8 cellular contexts compared by ENCODE assay signal in the genomic region with DNA sequence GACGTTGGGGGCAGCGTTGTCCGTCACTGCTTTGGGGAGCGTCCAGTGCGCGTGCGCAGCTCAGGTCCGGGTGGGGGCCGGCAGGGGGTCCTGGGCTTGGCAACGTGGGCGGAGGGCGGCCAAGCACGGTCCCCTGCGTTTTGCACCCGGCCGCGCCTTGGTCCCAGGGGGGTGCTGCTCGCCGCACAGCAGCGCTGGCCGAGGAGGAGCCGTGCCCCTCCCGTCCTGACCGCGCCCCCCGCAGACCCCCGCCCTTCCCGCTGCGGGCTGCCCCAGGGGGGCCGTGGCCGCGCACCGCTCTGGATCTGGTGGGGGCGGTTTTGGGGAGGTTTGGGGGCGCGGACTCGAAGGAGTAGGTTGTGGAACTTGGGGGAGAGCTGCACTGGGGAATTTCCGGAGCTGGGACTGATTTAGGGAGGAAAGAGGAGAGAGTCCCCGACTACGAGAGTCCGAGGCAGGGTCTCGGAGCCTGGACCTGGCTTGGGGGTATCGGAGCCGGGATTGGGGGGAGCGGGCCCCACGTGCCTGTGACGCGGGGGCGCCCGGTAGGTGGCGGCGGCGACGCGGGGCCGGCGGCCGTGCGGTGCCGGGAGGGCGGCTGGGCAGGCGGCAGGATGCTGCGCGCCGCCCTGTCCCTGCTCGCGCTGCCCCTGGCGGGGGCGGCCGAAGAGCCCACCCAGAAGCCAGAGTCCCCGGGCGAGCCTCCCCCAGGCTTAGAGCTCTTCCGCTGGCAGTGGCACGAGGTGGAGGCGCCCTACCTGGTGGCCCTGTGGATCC. TPM values are rescaled to one million over a fixed set of nuclear protein-coding genes. Genes with fewer than 3 reads are reported as not detected.
A peak's percentile ranks its signal among the peaks of the same experiment; 100 is the strongest.
DNase-seq lines count a peak whose midpoint lies in the region; ATAC-seq, FAIRE-seq and TF ChIP-seq lines count a peak whose summit lies in the region.

SLC9A5 (plus strand) TSS at position 579 of the 777 bp plus-strand sequence; CDS start at position 615, 36 bp downstream.

- H3K27ac Mint-ChIP-seq in activated naive CD4-positive, alpha-beta T cell treated with anti-CD3 and anti-CD28 coated beads, Interleukin-2, amount 50 U/mL, for 72 hours: peak within 1 kb of the TSS; percentile 79 to 91

- H3K9me3 Mint-ChIP-seq in activated naive CD4-positive, alpha-beta T cell treated with anti-CD3 and anti-CD28 coated beads, Interleukin-2, amount 50 U/mL, for 72 hours: no peaks in the 10 kb centered on the region

- H3K9ac ChIP-seq in DND-41 (ENCODE audit: low read depth, low read length) (peak within 1 kb of the TSS; percentile 71), HUES48 (ENCODE audit: low read depth, low read length) (peak within 1 kb of the TSS; percentile 7; the same call in 1 of the 2 replicates), smooth muscle cell (ENCODE audit: low read depth) (peak within 1 kb of the TSS; percentile 69)

- H3K36me3 ChIP-seq in DND-41 (ENCODE audit: insufficient read depth, low read length) (no peaks in the 10 kb centered on the region), HUES48 (ENCODE audit: control insufficient read depth, insufficient read depth, low read length) (0 out of 2 replicates have a peak, but pooled peaks cover 4% of the 10 kb centered on the region), hepatocyte (replicated peaks; ENCODE audit: insufficient read depth, low read depth) (no peaks in the 10 kb centered on the region), smooth muscle cell (ENCODE audit: low read depth) (no peaks in the 10 kb centered on the region)

- H3K4me3 ChIP-seq in DND-41 (ENCODE audit: low read depth in 1 of 2, low read length in 2 of 2): peak within 1 kb of the TSS; percentile 19 to 79; a peak in 3 of 4 replicates
- H3K4me3 ChIP-seq in HUES48 (ENCODE audit: low read depth, low read length): peak within 1 kb of the TSS; percentile 73
- peak within 1 kb of the TSS; percentile 70 for H3K4me3 ChIP-seq in hepatocyte
- H3K4me3 ChIP-seq in smooth muscle cell: peak within 1 kb of the TSS; percentile 71

- no peak for FAIRE-seq in D721Med (lab: Jason Lieb, UNC)

- peaks cover 55% of the 10 kb centered on the region for H3K4me1 ChIP-seq in DND-41 (ENCODE audit: insufficient read depth, low read length)
- H3K4me1 ChIP-seq in HUES48 (ENCODE audit: control insufficient read depth, insufficient read depth, low read length): peaks cover 25% of the 10 kb centered on the region
- H3K4me1 ChIP-seq in hepatocyte (ENCODE audit: insufficient read depth): peaks cover 26% of the 10 kb centered on the region
- peaks cover 30% of the 10 kb centered on the region for H3K4me1 ChIP-seq in smooth muscle cell (ENCODE audit: low read depth)

- H4K20me1 ChIP-seq in DND-41 (ENCODE audit: insufficient read depth, low read length) (peaks cover 14% of the 10 kb centered on the region), hepatocyte (ENCODE audit: insufficient read depth, poor library complexity, severe bottlenecking) (no peaks in the 10 kb centered on the region), smooth muscle cell (ENCODE audit: low read depth) (no peaks in the 10 kb centered on the region)

- H3K36me3 Mint-ChIP-seq in activated naive CD4-positive, alpha-beta T cell treated with anti-CD3 and anti-CD28 coated beads, Interleukin-2, amount 50 U/mL, for 72 hours: peaks cover 5 to 11% of the 10 kb centered on the region in 2 donors

- 0 out of 2 replicates have a peak, but pooled peaks cover 3% of the 10 kb centered on the region for H3K79me2 ChIP-seq in DND-41 (ENCODE audit: insufficient read depth, low read length)
- H3K79me2 ChIP-seq in hepatocyte: peaks cover 7% of the 10 kb centered on the region
- peaks cover 5% of the 10 kb centered on the region for H3K79me2 ChIP-seq in smooth muscle cell (ENCODE audit: low read depth)

- no peaks in the 10 kb centered on the region for H3K9me2 ChIP-seq in hepatocyte (replicated peaks; ENCODE audit: insufficient read depth)

- H3K27me3 ChIP-seq in DND-41 (ENCODE audit: insufficient read depth, low read length, poor library complexity) (peaks cover 26% of the 10 kb centered on the region), HUES48 (ENCODE audit: control insufficient read depth, insufficient read depth, low read length) (peaks cover 26% of the 10 kb centered on the region), hepatocyte (peaks cover 28% of the 10 kb centered on the region), smooth muscle cell (ENCODE audit: low read depth) (no peaks in the 10 kb centered on the region)

- TF ChIP-seq CTCF in DND-41 (IDR thresholded peaks at IDR 0.05; ENCODE audit: borderline replicate concordance, extremely low read depth, low read length, poor library complexity, severe bottlenecking) (peak; percentile 21), hepatocyte (IDR thresholded peaks at IDR 0.05; ENCODE audit: poor library complexity) (peak; percentile 11), smooth muscle cell (IDR thresholded peaks at IDR 0.05; ENCODE audit: borderline replicate concordance, insufficient read depth, poor library complexity, severe bottlenecking) (no peak), D721Med (IDR thresholded peaks at IDR 0.05; ENCODE audit: insufficient read depth, missing control alignments) (no peak)

- H3K4me2 ChIP-seq in DND-41 (ENCODE audit: insufficient read depth, low read length) (peak within 1 kb of the TSS; percentile 69), hepatocyte (peak within 1 kb of the TSS; percentile 99), smooth muscle cell (peak within 1 kb of the TSS; percentile 99)

- H2AFZ ChIP-seq in DND-41 (ENCODE audit: low read depth, low read length): peak within 1 kb of the TSS; percentile 76
- H2AFZ ChIP-seq in hepatocyte: peak within 1 kb of the TSS; percentile 56
- H2AFZ ChIP-seq in smooth muscle cell (ENCODE audit: low read depth): no peak within 1 kb of the TSS

- H3K9me3 ChIP-seq in DND-41 (ENCODE audit: insufficient read depth, low read length, severe bottlenecking): no peaks in the 10 kb centered on the region
- no peaks in the 10 kb centered on the region for H3K9me3 ChIP-seq in HUES48 (ENCODE audit: control insufficient read depth, insufficient read depth, low read length)
- no peaks in the 10 kb centered on the region for H3K9me3 ChIP-seq in hepatocyte (ENCODE audit: low read depth)
- H3K9me3 ChIP-seq in smooth muscle cell (replicated peaks; ENCODE audit: low read depth): no peaks in the 10 kb centered on the region

- no peak for ATAC-seq in DND-41 (ENCODE audit: insufficient read depth, low read depth)
- peak in 1 of 2 donors; percentile 5 for ATAC-seq in activated naive CD4-positive, alpha-beta T cell treated with anti-CD3 and anti-CD28 coated beads, Interleukin-2, amount 50 U/mL, for 72 hours
- ATAC-seq in GM18519 (IDR thresholded peaks at IDR 0.05; ENCODE audit: low FRiP score, unreplicated experiment): no peak

- H3K27ac ChIP-seq in DND-41 (ENCODE audit: low read length): peak within 1 kb of the TSS; percentile 41; the same call in 1 of the 2 replicates
- H3K27ac ChIP-seq in HUES48 (ENCODE audit: low read depth, low read length): no peak within 1 kb of the TSS
- no peak within 1 kb of the TSS for H3K27ac ChIP-seq in hepatocyte
- H3K27ac ChIP-seq in smooth muscle cell (ENCODE audit: low read depth): no peak within 1 kb of the TSS

- WGBS in hepatocyte (ENCODE audit: low lambda C conversion rate, missing lambda C conversion rate): 2% methylated on average over 14 of the region's 75 CpGs
- 3% methylated on average over 46 of the region's 75 CpGs for WGBS in smooth muscle cell (ENCODE audit: low lambda C conversion rate)

- DNase-seq in DND-41: peak; percentile 21
- DNase-seq in activated naive CD4-positive, alpha-beta T cell treated with anti-CD3 and anti-CD28 coated beads, Interleukin-2, amount 50 U/mL, for 72 hours (ENCODE audit: low spot score in 2 of 2): peak in 1 of 2 donors; percentile 54
- peak; percentile 40 for DNase-seq in hepatocyte (ENCODE audit: low spot score)
- DNase-seq in smooth muscle cell (lab: John Stamatoyannopoulos, UW; ENCODE audit: unreplicated experiment): no peak
- no peak for DNase-seq in ureter (ENCODE audit: low spot score)
- no peak for DNase-seq in D721Med (ENCODE audit: insufficient read length, low spot score)

- H3F3A ChIP-seq in smooth muscle cell (ENCODE audit: low read depth): peaks cover 31% of the 10 kb centered on the region

RNA-seq across cellular contexts. Expression of gene SLC9A5, which starts in this region (rescaled TPM):
- 10 to 100 TPM in 1 of 2 donors, 1 to 10 TPM in 1; 8.3 to 13.6 TPM for total RNA-seq in activated naive CD4-positive, alpha-beta T cell treated with anti-CD3 and anti-CD28 coated beads, Interleukin-2, amount 50 U/mL, for 72 hours
- total RNA-seq in hepatocyte (0.36 and 1.4 TPM in 2 replicates), smooth muscle cell (2.1 and 3.8 TPM in 2 replicates), ureter (0.86 TPM)
- polyA plus RNA-seq in hepatocyte (1.5 and 2.7 TPM in 2 replicates), smooth muscle cell (6.9 and 9.1 TPM in 2 replicates)

Comparison
In these comparisons a context has a peak if more than half of its experiments do, and no peak if none do; other contexts are left out.
1. DNase-seq: peak in DND-41 (single experiment) and hepatocyte (single experiment); none in smooth muscle cell (single experiment), ureter (single experiment) and D721Med (single experiment).
2. H3K9ac ChIP-seq: peak in every context shown above with its lines; median percentile 71 in DND-41; 69 in smooth muscle cell; 7 in HUES48.
3. CTCF ChIP-seq: peak in DND-41 (single experiment) and hepatocyte (single experiment); none in smooth muscle cell (single experiment) and D721Med (single experiment).
4. Peak in every context shown above with its lines, with median percentiles within 50 percentile points of each other: H3K4me2 ChIP-seq and H3K4me3 ChIP-seq.